In the genomic region with DNA sequence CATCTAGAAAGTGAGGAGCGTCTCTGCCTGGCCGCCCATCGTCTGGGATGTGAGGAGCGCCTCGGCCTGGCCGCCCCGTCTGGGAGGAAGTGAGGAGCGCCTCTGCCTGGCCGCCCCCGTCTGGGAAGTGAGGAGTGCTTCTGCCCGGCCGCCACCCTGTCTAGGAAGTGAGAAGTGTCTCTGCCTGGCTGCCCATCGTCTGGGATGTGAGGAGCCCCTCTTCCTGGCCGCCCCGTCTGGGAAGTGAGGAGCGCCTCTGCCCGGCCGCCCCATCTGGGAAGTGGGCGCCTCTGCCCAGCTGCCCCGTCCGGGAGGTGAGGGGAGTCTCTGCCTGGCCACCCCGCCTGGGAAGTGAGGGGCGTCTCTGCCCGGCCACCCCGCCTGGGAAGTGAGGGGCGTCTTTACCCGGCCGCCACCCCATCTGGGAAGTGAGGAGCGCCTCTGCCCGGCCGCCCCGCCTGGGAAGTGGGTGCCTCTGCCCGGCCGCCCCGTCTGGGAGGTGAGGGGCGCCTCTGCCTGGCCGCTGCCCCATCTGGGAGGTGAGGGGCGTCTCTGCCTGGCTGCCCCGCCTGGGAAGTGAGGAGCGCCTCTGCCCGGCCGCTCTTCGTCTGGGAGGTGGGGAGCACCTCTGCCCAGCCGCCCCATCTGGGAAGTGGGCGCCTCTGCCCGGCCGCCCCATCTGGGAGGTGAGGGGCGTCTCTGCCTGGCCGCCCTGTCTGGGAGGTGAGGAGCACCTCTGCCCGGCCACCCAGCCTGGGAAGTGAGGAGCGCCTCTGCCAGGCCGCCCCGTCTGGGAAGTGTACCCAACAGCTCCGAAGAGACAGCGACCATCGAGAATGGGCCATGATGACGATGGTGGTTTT, we compare ENCODE assay signal across 9 cellular contexts. TPM values are rescaled to one million over a fixed set of nuclear protein-coding genes. Genes with fewer than 3 reads are reported as not detected.
DNase-seq lines count a peak whose midpoint lies in the region; ATAC-seq, FAIRE-seq and TF ChIP-seq lines count a peak whose summit lies in the region.
"Not testable (repeated sequence)": the region's sequence is repeated elsewhere in the genome, so short reads cannot be mapped to it uniquely, and the experiment has no call there.
"Had no signal": no experiment of that assay in that cellular context is flagged by ENCODE, and none has a peak within 500 bp of the region (broad histone marks: within the 10 kb centered on the region; RNA-seq: fewer than 3 reads in every experiment).

No MANE protein-coding gene starts in this region.

- not testable (repeated sequence) for ATAC-seq in Right ventricle myocardium inferior

- in situ Hi-C loops in transverse colon (cut with MboI; ENCODE audit: low pct_ligation_motif_present in 1 of 4, low pct_unique_long_range_greater_than_20kb in 1 of 4, low sequenced_read_pairs in 3 of 4): not testable (repeated sequence)

- H3K27ac Mint-ChIP-seq in mesothelial cell of epicardium, progenitor cell of endocrine pancreas: not testable (repeated sequence)

- not testable (repeated sequence) for H3K4me1 Mint-ChIP-seq in mesothelial cell of epicardium; progenitor cell of endocrine pancreas (ENCODE audit: low read depth)

- not testable (repeated sequence) for H3K36me3 ChIP-seq in WERI-Rb-1; adrenal gland (replicated peaks in 1 of 2); kidney (ENCODE audit: control insufficient read depth in 1 of 2, insufficient read depth in 2 of 2, low read length in 2 of 2); transverse colon

- H3K27ac ChIP-seq in WERI-Rb-1; adrenal gland; kidney (ENCODE audit: low read depth in 2 of 2, low read length in 2 of 2); transverse colon: not testable (repeated sequence)

- not testable (repeated sequence) for TF ChIP-seq EP300 in transverse colon (IDR thresholded peaks at IDR 0.05; ENCODE audit: low read depth)

- DNase-seq in WERI-Rb-1 (peak; percentile 4), adrenal gland (peak in 6 of 7 donors; percentile 1 to 30 (median 7)), Right ventricle myocardium inferior (ENCODE audit: missing footprints) (peak; percentile 20), kidney (peak; percentile 59), mesothelial cell of epicardium (ENCODE audit: low spot score in 2 of 2, unreplicated experiment in 2 of 2) (peak; percentile 17 to 27), progenitor cell of endocrine pancreas (ENCODE audit: low spot score, unreplicated experiment) (peak; percentile 6), transverse colon (peak; percentile 3)

- H3K9ac ChIP-seq in kidney (ENCODE audit: low read length in 2 of 2): not testable (repeated sequence)

- not testable (repeated sequence) for FAIRE-seq in kidney (lab: Jason Lieb, UNC)

- H3K36me3 Mint-ChIP-seq in mesothelial cell of epicardium; progenitor cell of endocrine pancreas (ENCODE audit: insufficient read depth): not testable (repeated sequence)

- intact Hi-C loops in adrenal gland (cut with DNase I); Right ventricle myocardium inferior (cut with DNase I); kidney (cut with DNase I); transverse colon (cut with DNase I; ENCODE audit: low total_unique reads): not testable (repeated sequence)

- peaks cover 50% of the 10 kb centered on the region for H3K9me3 Mint-ChIP-seq in mesothelial cell of epicardium
- peaks cover 19% of the 10 kb centered on the region for H3K9me3 Mint-ChIP-seq in progenitor cell of endocrine pancreas (ENCODE audit: low read depth)

- not testable (repeated sequence) for TF ChIP-seq POLR2A in adrenal gland (IDR thresholded peaks at IDR 0.05); transverse colon (IDR thresholded peaks at IDR 0.05)

- peaks cover 11% of the 10 kb centered on the region for H3K9me3 ChIP-seq in WERI-Rb-1 (ENCODE audit: severe bottlenecking)
- not testable (repeated sequence) for H3K9me3 ChIP-seq in adrenal gland (replicated peaks in 1 of 3); kidney (ENCODE audit: control insufficient read depth in 1 of 2, low read length in 2 of 2); transverse colon

- not testable (repeated sequence) for H3K4me3 ChIP-seq in WERI-Rb-1 (ENCODE audit: low read depth, low read length); adrenal gland; kidney (ENCODE audit: low read length in 2 of 2); transverse colon

- H3K27me3 Mint-ChIP-seq in mesothelial cell of epicardium (ENCODE audit: low read depth): peaks cover 26% of the 10 kb centered on the region
- peaks cover 17% of the 10 kb centered on the region for H3K27me3 Mint-ChIP-seq in progenitor cell of endocrine pancreas

- not testable (repeated sequence) for H3K4me3 Mint-ChIP-seq in mesothelial cell of epicardium; progenitor cell of endocrine pancreas (ENCODE audit: low read depth)

- not testable (repeated sequence) for TF ChIP-seq CTCF in WERI-Rb-1 (IDR thresholded peaks at IDR 0.05; ENCODE audit: low read depth, low read length); adrenal gland (IDR thresholded peaks at IDR 0.05); kidney (IDR thresholded peaks at IDR 0.05; ENCODE audit: borderline replicate concordance, extremely low read depth, insufficient read depth); mesothelial cell of epicardium (IDR thresholded peaks at IDR 0.05; ENCODE audit: unreplicated experiment); progenitor cell of endocrine pancreas (IDR thresholded peaks at IDR 0.05; ENCODE audit: unreplicated experiment); transverse colon (IDR thresholded peaks at IDR 0.05)

- WGBS in adrenal gland, 4 donors: 87 to 90% (median 89%) methylated on average over 11 to 57 of the region's 57 CpGs
- WGBS in transverse colon (ENCODE audit: low coverage in 1 of 2), 2 donors: 86% methylated on average over 41 of the region's 57 CpGs; no CpG with 5 or more reads in 1 of the 2 donors

- H3K27me3 ChIP-seq in WERI-Rb-1 (ENCODE audit: insufficient read depth, low read depth, severe bottlenecking); adrenal gland; transverse colon: not testable (repeated sequence)

- H3K4me1 ChIP-seq in adrenal gland (replicated peaks in 1 of 2); kidney (ENCODE audit: control insufficient read depth in 1 of 2, insufficient read depth in 1 of 2, low read depth in 1 of 2, low read length in 2 of 2); transverse colon: not testable (repeated sequence)

RNA-seq across cellular contexts. Expression of a gene that starts 23.6 kb away (rescaled TPM):
- total RNA-seq in adrenal gland: 1 to 10 TPM; 1.0 to 8.1 (median 2.4) TPM
- 10 to 100 TPM in 1 of 3 donors, 1 to 10 TPM in 1, under 1 TPM in 1; 0.98 to 11.3 (median 2.0) TPM for polyA plus RNA-seq in adrenal gland
- 1.4 TPM for total RNA-seq in Right ventricle myocardium inferior
- 3.6 TPM for total RNA-seq in kidney
- polyA plus RNA-seq in kidney (ENCODE audit: insufficient read depth, low read depth, low replicate concordance): 2.8 TPM
- total RNA-seq in mesothelial cell of epicardium: 1.5 to 1.6 TPM (median 1.5 TPM) in 3 replicates
- 1.2 and 2.2 TPM in 2 replicates for total RNA-seq in progenitor cell of endocrine pancreas
- 1 to 10 TPM in 1 of 4 donors, under 1 TPM in 1, not detected in 2; 0.41 to 2.5 TPM for total RNA-seq in transverse colon
- total RNA-seq: A673, PC-3 had no signal

Comparison
In these comparisons a context has a peak if more than half of its experiments do, and no peak if none do; other contexts are left out.
1. DNase-seq: peak in every context shown above with its lines; median percentile 59 in kidney; 22 in mesothelial cell of epicardium; 20 in Right ventricle myocardium inferior; 7 in adrenal gland; 6 in progenitor cell of endocrine pancreas; 4 in WERI-Rb-1; 3 in transverse colon.